In genomic region chr19:54407780-54408179, GRCh38 we compare ENCODE assay signal across 25 cellular contexts. TPM values are rescaled to one million over a fixed set of nuclear protein-coding genes. Genes with fewer than 3 reads are reported as not detected.
A peak's percentile ranks its signal among the peaks of the same experiment; 100 is the strongest.
DNase-seq lines count a peak whose midpoint lies in the region; ATAC-seq and TF ChIP-seq lines count a peak whose summit lies in the region.
"Had no signal": no experiment of that assay in that cellular context is flagged by ENCODE, and none has a peak within 500 bp of the region (broad histone marks: within the 10 kb centered on the region; RNA-seq: fewer than 3 reads in every experiment).

No MANE protein-coding gene starts in this region.

- H3K36me3 Mint-ChIP-seq in activated CD8-positive, alpha-beta T cell treated with anti-CD3 and anti-CD28 coated beads, Interleukin-2, amount 10 ng/mL, durations not matched to agents 7 days and 5 days (ENCODE audit: low read depth): peaks cover 4% of the 10 kb centered on the region
- H3K36me3 Mint-ChIP-seq in activated CD8-positive, alpha-beta T cell treated with anti-CD3 and anti-CD28 coated beads for 36 hours (ENCODE audit: low read depth): peaks cover 1% of the 10 kb centered on the region
- no peaks in the 10 kb centered on the region for H3K36me3 Mint-ChIP-seq in CD4-positive, alpha-beta T cell (ENCODE audit: low read depth)
- peaks cover 7% of the 10 kb centered on the region for H3K36me3 Mint-ChIP-seq in central memory CD8-positive, alpha-beta T cell (ENCODE audit: insufficient read depth)
- H3K36me3 Mint-ChIP-seq in naive thymus-derived CD4-positive, alpha-beta T cell: peaks cover 0 to 4% (median 0%) of the 10 kb centered on the region in 5 donors

- POLR2A ChIA-PET in activated CD8-positive, alpha-beta T cell treated with anti-CD3 and anti-CD28 coated beads, Interleukin-2, amount 10 ng/mL, durations not matched to agents 7 days and 5 days (lab: Charles Lee): no interaction called here
- POLR2A ChIA-PET in activated CD8-positive, alpha-beta T cell treated with anti-CD3 and anti-CD28 coated beads for 36 hours (lab: Charles Lee): no interaction called here
- POLR2A ChIA-PET in CD4-positive, alpha-beta T cell (lab: Charles Lee): no interaction called here
- POLR2A ChIA-PET in naive thymus-derived CD4-positive, alpha-beta T cell (lab: Charles Lee): interaction anchor here (0.6 kb wide), 1 partner anchor 67 kb away, joined by 3 read pairs; no protein-coding TSS in a partner anchor

- ATAC-seq in activated CD8-positive, alpha-beta T cell treated with anti-CD3 and anti-CD28 coated beads, Interleukin-2, amount 10 ng/mL, durations not matched to agents 7 days and 5 days: no peak
- ATAC-seq in activated CD8-positive, alpha-beta T cell treated with anti-CD3 and anti-CD28 coated beads for 36 hours: no peak
- no peak for ATAC-seq in CD4-positive, alpha-beta T cell (ENCODE audit: poor library complexity)
- ATAC-seq in central memory CD8-positive, alpha-beta T cell (replicated peaks; ENCODE audit: extremely low read depth, poor library complexity, severe bottlenecking): no peak
- ATAC-seq in naive thymus-derived CD4-positive, alpha-beta T cell: no peak

- peaks cover 11% of the 10 kb centered on the region for H3K27me3 Mint-ChIP-seq in activated CD8-positive, alpha-beta T cell treated with anti-CD3 and anti-CD28 coated beads, Interleukin-2, amount 10 ng/mL, durations not matched to agents 7 days and 5 days (ENCODE audit: low read depth)
- H3K27me3 Mint-ChIP-seq in activated CD8-positive, alpha-beta T cell treated with anti-CD3 and anti-CD28 coated beads for 36 hours: peaks cover 8% of the 10 kb centered on the region
- H3K27me3 Mint-ChIP-seq in CD4-positive, alpha-beta T cell: peaks cover 2% of the 10 kb centered on the region
- peaks cover 18% of the 10 kb centered on the region for H3K27me3 Mint-ChIP-seq in central memory CD8-positive, alpha-beta T cell
- H3K27me3 Mint-ChIP-seq in naive thymus-derived CD4-positive, alpha-beta T cell: peaks cover 0 to 15% (median 4%) of the 10 kb centered on the region in 5 donors

- no peak for TF ChIP-seq CTCF in activated CD8-positive, alpha-beta T cell treated with anti-CD3 and anti-CD28 coated beads for 36 hours (IDR thresholded peaks at IDR 0.05)
- TF ChIP-seq CTCF in CD4-positive, alpha-beta T cell (IDR thresholded peaks at IDR 0.05): no peak

- H3K4me3 ChIP-seq in naive thymus-derived CD4-positive, alpha-beta T cell (ENCODE audit: low read length): no peak overlapping the region
- H3K4me3 ChIP-seq: BLaER1 treated with 17β-estradiol and CSF1 and Interleukin-3, amounts not matched to agents 10 nM and 100 nM; GM23248; PC-9; SJSA1 had no signal

- peaks cover 10% of the 10 kb centered on the region for H3K9me3 Mint-ChIP-seq in activated CD8-positive, alpha-beta T cell treated with anti-CD3 and anti-CD28 coated beads, Interleukin-2, amount 10 ng/mL, durations not matched to agents 7 days and 5 days (ENCODE audit: insufficient read depth)
- H3K9me3 Mint-ChIP-seq in activated CD8-positive, alpha-beta T cell treated with anti-CD3 and anti-CD28 coated beads for 36 hours: peaks cover 1% of the 10 kb centered on the region
- no peaks in the 10 kb centered on the region for H3K9me3 Mint-ChIP-seq in CD4-positive, alpha-beta T cell
- peaks cover 6% of the 10 kb centered on the region for H3K9me3 Mint-ChIP-seq in central memory CD8-positive, alpha-beta T cell
- H3K9me3 Mint-ChIP-seq in naive thymus-derived CD4-positive, alpha-beta T cell: peaks cover 0 to 23% (median 7%) of the 10 kb centered on the region in 11 donors

- H3K27ac ChIP-seq in CD4-positive, alpha-beta T cell (ENCODE audit: low read depth, low read length): no peak overlapping the region
- H3K27ac ChIP-seq in naive thymus-derived CD4-positive, alpha-beta T cell (ENCODE audit: low read depth, low read length): no peak overlapping the region
- H3K27ac ChIP-seq: BLaER1 treated with 17β-estradiol and CSF1 and Interleukin-3, amounts not matched to agents 10 nM and 100 nM; GM23248; PC-9; SJSA1 had no signal

- H3K4me3 Mint-ChIP-seq in activated CD8-positive, alpha-beta T cell treated with anti-CD3 and anti-CD28 coated beads, Interleukin-2, amount 10 ng/mL, durations not matched to agents 7 days and 5 days: no peak overlapping the region
- no peak overlapping the region for H3K4me3 Mint-ChIP-seq in activated CD8-positive, alpha-beta T cell treated with anti-CD3 and anti-CD28 coated beads for 36 hours
- H3K4me3 Mint-ChIP-seq in CD4-positive, alpha-beta T cell: no peak overlapping the region
- no peak overlapping the region for H3K4me3 Mint-ChIP-seq in central memory CD8-positive, alpha-beta T cell
- no peak overlapping the region for H3K4me3 Mint-ChIP-seq in naive thymus-derived CD4-positive, alpha-beta T cell

- no peak for DNase-seq in activated CD8-positive, alpha-beta T cell treated with anti-CD3 and anti-CD28 coated beads, Interleukin-2, amount 10 ng/mL, durations not matched to agents 7 days and 5 days
- DNase-seq in activated CD8-positive, alpha-beta T cell treated with anti-CD3 and anti-CD28 coated beads for 36 hours: no peak
- DNase-seq in CD4-positive, alpha-beta T cell: no peak
- no peak for DNase-seq in central memory CD8-positive, alpha-beta T cell (ENCODE audit: low spot score in 2 of 2)
- no peak for DNase-seq in naive thymus-derived CD4-positive, alpha-beta T cell
- DNase-seq in RPMI8226 (no peak), GM19238 (ENCODE audit: insufficient read length, low spot score) (no peak)
- no peak for DNase-seq in activated T-cell treated with anti-CD3 and anti-CD28 coated beads, Interleukin-2, amount 50 U/mL, for 48 hours
- DNase-seq: GM23248, H7, Karpas-422, NCI-H1092, NCI-H1417 treated with DMSO at 0.1 percent for 48 hours, NCI-H1694 treated with DMSO at 0.1 percent for 48 hours, NCI-H2081, NCI-H2227 treated with DMSO at 0.1 percent for 48 hours, NCI-H526 treated with DMSO at 0.1 percent for 48 hours, PC-9, Right ventricle myocardium superior had no signal

- CTCF ChIA-PET in activated CD8-positive, alpha-beta T cell treated with anti-CD3 and anti-CD28 coated beads, Interleukin-2, amount 10 ng/mL, durations not matched to agents 7 days and 5 days (lab: Charles Lee): interaction anchor here (1.0 to 1.4 kb wide), 3 partner anchors 14 to 40 kb away, joined by 3 read pairs; no protein-coding TSS in a partner anchor
- CTCF ChIA-PET in activated CD8-positive, alpha-beta T cell treated with anti-CD3 and anti-CD28 coated beads for 36 hours (lab: Charles Lee): interaction anchor here (1.3 to 3.0 kb wide), 2 partner anchors 17 to 83 kb away, joined by 4 to 16 read pairs; no protein-coding TSS in a partner anchor
- CTCF ChIA-PET in CD4-positive, alpha-beta T cell (lab: Charles Lee): no interaction called here
- CTCF ChIA-PET in naive thymus-derived CD4-positive, alpha-beta T cell (lab: Charles Lee): no interaction called here

- H3K4me1 ChIP-seq in naive thymus-derived CD4-positive, alpha-beta T cell (ENCODE audit: control insufficient read depth in 2 of 2, insufficient read depth in 2 of 2, low read length in 2 of 2): no peaks in the 10 kb centered on the region
- H3K4me1 ChIP-seq: BLaER1 treated with 17β-estradiol and CSF1 and Interleukin-3, amounts not matched to agents 10 nM and 100 nM; SJSA1 had no signal

- no peaks in the 10 kb centered on the region for H3K4me1 Mint-ChIP-seq in activated CD8-positive, alpha-beta T cell treated with anti-CD3 and anti-CD28 coated beads, Interleukin-2, amount 10 ng/mL, durations not matched to agents 7 days and 5 days (ENCODE audit: low read depth)
- no peaks in the 10 kb centered on the region for H3K4me1 Mint-ChIP-seq in activated CD8-positive, alpha-beta T cell treated with anti-CD3 and anti-CD28 coated beads for 36 hours (ENCODE audit: low read depth)
- no peaks in the 10 kb centered on the region for H3K4me1 Mint-ChIP-seq in CD4-positive, alpha-beta T cell (ENCODE audit: low read depth)
- no peaks in the 10 kb centered on the region for H3K4me1 Mint-ChIP-seq in central memory CD8-positive, alpha-beta T cell
- H3K4me1 Mint-ChIP-seq in naive thymus-derived CD4-positive, alpha-beta T cell: peaks cover 0 to 5% (median 0%) of the 10 kb centered on the region in 7 donors

- intact Hi-C loops in activated CD8-positive, alpha-beta T cell treated with anti-CD3 and anti-CD28 coated beads for 36 hours (cut with micrococcal nuclease): no loop called here
- intact Hi-C loops in CD4-positive, alpha-beta T cell (cut with DNase I, micrococcal nuclease): no loop called here
- intact Hi-C loops in naive thymus-derived CD4-positive, alpha-beta T cell (cut with micrococcal nuclease): no loop called here

- H3K9me3 ChIP-seq in CD4-positive, alpha-beta T cell (ENCODE audit: control insufficient read depth, low read length): no peaks in the 10 kb centered on the region
- H3K9me3 ChIP-seq in naive thymus-derived CD4-positive, alpha-beta T cell (ENCODE audit: control insufficient read depth in 2 of 3, low read length in 3 of 3): no peaks in the 10 kb centered on the region
- H3K9me3 ChIP-seq: SJSA1 had no signal

- no peaks in the 10 kb centered on the region for H3K36me3 ChIP-seq in naive thymus-derived CD4-positive, alpha-beta T cell (ENCODE audit: control insufficient read depth in 2 of 3, insufficient read depth in 3 of 3, low read length in 3 of 3)
- H3K36me3 ChIP-seq: BLaER1 treated with 17β-estradiol and CSF1 and Interleukin-3, amounts not matched to agents 10 nM and 100 nM; SJSA1 had no signal

- peak overlapping the region; percentile 54 for H3K27ac Mint-ChIP-seq in activated CD8-positive, alpha-beta T cell treated with anti-CD3 and anti-CD28 coated beads, Interleukin-2, amount 10 ng/mL, durations not matched to agents 7 days and 5 days
- H3K27ac Mint-ChIP-seq in activated CD8-positive, alpha-beta T cell treated with anti-CD3 and anti-CD28 coated beads for 36 hours: no peak overlapping the region
- H3K27ac Mint-ChIP-seq in CD4-positive, alpha-beta T cell: peak overlapping the region; percentile 27
- peak overlapping the region; percentile 97 for H3K27ac Mint-ChIP-seq in central memory CD8-positive, alpha-beta T cell (ENCODE audit: low read depth)
- peak overlapping the region in 7 of 9 donors; percentile 26 to 88 (median 79) for H3K27ac Mint-ChIP-seq in naive thymus-derived CD4-positive, alpha-beta T cell

- peaks cover 2% of the 10 kb centered on the region for H3K27me3 ChIP-seq in CD4-positive, alpha-beta T cell (ENCODE audit: control insufficient read depth, insufficient read depth, low read length)
- peaks cover 0 to 3% of the 10 kb centered on the region in 2 donors for H3K27me3 ChIP-seq in naive thymus-derived CD4-positive, alpha-beta T cell (ENCODE audit: control insufficient read depth in 2 of 2, insufficient read depth in 2 of 2, low read length in 2 of 2)
- H3K27me3 ChIP-seq: BLaER1 treated with 17β-estradiol and CSF1 and Interleukin-3, amounts not matched to agents 10 nM and 100 nM; SJSA1 had no signal

RNA-seq across cellular contexts. Expression of gene TTYH1, which starts 7.5 kb away (rescaled TPM):
- total RNA-seq in activated CD8-positive, alpha-beta T cell treated with anti-CD3 and anti-CD28 coated beads, Interleukin-2, amount 10 ng/mL, durations not matched to agents 7 days and 5 days: 1 to 10 TPM in 1 of 2 experiments, under 1 TPM in 1; 0.99 to 1.3 TPM
- total RNA-seq in activated CD8-positive, alpha-beta T cell treated with anti-CD3 and anti-CD28 coated beads for 36 hours: under 1 TPM in 1 of 2 experiments, not detected in 1; 0.70 TPM
- not detected for total RNA-seq in CD4-positive, alpha-beta T cell
- total RNA-seq in naive thymus-derived CD4-positive, alpha-beta T cell: 1 to 10 TPM in 1 of 5 experiments, under 1 TPM in 1, not detected in 3; 0.10 to 1.8 TPM
- under 1 TPM; 0.23 to 0.40 TPM for polyA plus RNA-seq in naive thymus-derived CD4-positive, alpha-beta T cell
- total RNA-seq: A172, GM23248, HT-29, NCI-H460, RPMI7951, SJSA1 had no signal

RNA-seq across cellular contexts. Expression of gene LENG8, which starts 41.2 kb away (rescaled TPM):
- total RNA-seq in activated CD8-positive, alpha-beta T cell treated with anti-CD3 and anti-CD28 coated beads, Interleukin-2, amount 10 ng/mL, durations not matched to agents 7 days and 5 days: 100 to 1,000 TPM; 171 to 181 TPM
- 100 to 1,000 TPM; 165 to 170 TPM for total RNA-seq in activated CD8-positive, alpha-beta T cell treated with anti-CD3 and anti-CD28 coated beads for 36 hours
- total RNA-seq in CD4-positive, alpha-beta T cell: 100 to 1,000 TPM; 610 to 639 TPM
- 100 to 1,000 TPM; 238 to 685 (median 503) TPM for total RNA-seq in naive thymus-derived CD4-positive, alpha-beta T cell
- 10 to 100 TPM in 1 of 2 donors, 1 to 10 TPM in 1; 6.2 to 16.8 TPM for polyA plus RNA-seq in naive thymus-derived CD4-positive, alpha-beta T cell

RNA-seq across cellular contexts. Expression of gene LAIR1, which starts 43.0 kb away (rescaled TPM):
- total RNA-seq in activated CD8-positive, alpha-beta T cell treated with anti-CD3 and anti-CD28 coated beads, Interleukin-2, amount 10 ng/mL, durations not matched to agents 7 days and 5 days: 10 to 100 TPM; 92.8 to 97.6 TPM
- 10 to 100 TPM; 11.3 TPM for total RNA-seq in activated CD8-positive, alpha-beta T cell treated with anti-CD3 and anti-CD28 coated beads for 36 hours
- total RNA-seq in CD4-positive, alpha-beta T cell: 10 to 100 TPM; 12.3 to 14.4 TPM
- 10 to 100 TPM; 47.0 to 92.3 (median 82.3) TPM for total RNA-seq in naive thymus-derived CD4-positive, alpha-beta T cell
- polyA plus RNA-seq in naive thymus-derived CD4-positive, alpha-beta T cell: 10 to 100 TPM; 48.6 to 98.1 TPM
- total RNA-seq: A172, GM23248, HT-29, NCI-H460, PC-9, SJSA1 had no signal
- polyA plus RNA-seq: GM23248 had no signal

RNA-seq across cellular contexts. Expression of gene LENG9, which starts 55.8 kb away (rescaled TPM):
- total RNA-seq in activated CD8-positive, alpha-beta T cell treated with anti-CD3 and anti-CD28 coated beads, Interleukin-2, amount 10 ng/mL, durations not matched to agents 7 days and 5 days: 1 to 10 TPM; 5.3 to 5.6 TPM
- total RNA-seq in activated CD8-positive, alpha-beta T cell treated with anti-CD3 and anti-CD28 coated beads for 36 hours: 1 to 10 TPM; 4.3 to 5.5 TPM
- 1 to 10 TPM; 2.8 to 2.9 TPM for total RNA-seq in CD4-positive, alpha-beta T cell
- 1 to 10 TPM; 3.5 to 6.1 (median 4.3) TPM for total RNA-seq in naive thymus-derived CD4-positive, alpha-beta T cell
- polyA plus RNA-seq in naive thymus-derived CD4-positive, alpha-beta T cell: under 1 TPM; 0.09 to 0.16 TPM
- total RNA-seq: A172 had no signal

Comparison
In these comparisons a context has a peak if more than half of its experiments do, and no peak if none do; other contexts are left out.
1. CTCF ChIA-PET loops: an anchor here in activated CD8-positive, alpha-beta T cell treated with anti-CD3 and anti-CD28 coated beads, Interleukin-2, amount 10 ng/mL, durations not matched to agents 7 days and 5 days (1.0 to 1.4 kb wide) and activated CD8-positive, alpha-beta T cell treated with anti-CD3 and anti-CD28 coated beads for 36 hours (1.3 to 3.0 kb wide); none called in CD4-positive, alpha-beta T cell and naive thymus-derived CD4-positive, alpha-beta T cell.